9 cellular contexts compared by ENCODE assay signal in the genomic region with DNA sequence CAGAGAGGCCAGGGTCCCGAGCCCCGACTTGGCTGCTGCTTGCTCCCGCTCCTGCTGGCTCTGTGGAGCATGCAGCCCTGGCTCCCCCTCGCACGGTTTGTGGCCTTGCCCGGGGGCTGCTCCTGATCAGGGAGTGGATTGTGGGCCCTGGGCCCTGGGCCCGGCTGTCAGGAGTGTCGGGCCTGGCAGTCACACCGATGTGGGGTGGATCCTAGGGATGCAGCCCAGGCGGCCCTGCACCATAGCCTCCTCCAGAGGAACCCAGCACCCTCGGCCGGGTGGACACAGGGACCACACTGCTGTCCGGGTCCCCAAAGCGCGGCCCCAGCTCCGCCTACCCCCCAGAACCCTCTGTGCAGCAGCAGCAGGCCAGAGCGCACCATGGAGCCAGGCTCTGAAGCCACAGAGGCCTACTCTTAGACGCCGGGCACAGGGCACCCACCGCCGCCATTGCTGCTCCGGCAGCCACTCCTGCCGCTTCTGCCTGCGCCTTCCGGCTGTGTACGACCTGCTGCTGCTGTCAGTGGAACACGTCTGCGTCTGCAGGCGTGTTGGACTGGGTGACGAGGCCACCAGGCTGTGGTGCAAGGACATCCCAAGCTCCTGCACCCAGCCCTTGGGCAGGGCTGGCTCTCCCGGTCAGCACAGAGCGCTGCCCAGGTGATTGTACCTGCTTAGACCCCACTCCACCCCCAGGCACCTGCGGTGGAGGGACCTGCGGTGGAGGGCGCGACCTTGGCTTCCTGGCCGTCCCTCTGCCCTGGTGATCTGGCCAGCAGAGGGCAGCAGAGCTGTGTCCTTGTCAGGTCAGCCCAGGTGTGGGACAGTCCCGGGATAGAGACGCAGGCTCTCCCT.
DNase-seq lines count a peak whose midpoint lies in the region; ATAC-seq and TF ChIP-seq lines count a peak whose summit lies in the region.
"Had no signal": no experiment of that assay in that cellular context is flagged by ENCODE, and none has a peak within 500 bp of the region (broad histone marks: within the 10 kb centered on the region; RNA-seq: fewer than 3 reads in every experiment).

No MANE protein-coding gene starts in this region.

- DNase-seq in NCI-H82 (lab: John Stamatoyannopoulos, UW) (peak; percentile 73), NCI-H82 treated with DMSO at 0.1 percent for 48 hours (lab: John Stamatoyannopoulos, UW; ENCODE audit: unreplicated experiment) (no peak)
- peak; percentile 67 for DNase-seq in central memory CD4-positive, alpha-beta T cell
- peak; percentile 84 for DNase-seq in stimulated activated CD4-positive, alpha-beta T cell treated with anti-CD3 and anti-CD28 coated beads, Interleukin-4, amount 100 ng/mL, for 24 hours

- H3F3A ChIP-seq in Loucy (ENCODE audit: low read depth): no peaks in the 10 kb centered on the region

- H3K4me3 ChIP-seq in Loucy (ENCODE audit: low read length, poor library complexity, severe bottlenecking): no peak overlapping the region
- H3K4me3 ChIP-seq: skin epidermis had no signal

- H3K4me1 ChIP-seq in Loucy (ENCODE audit: insufficient read depth, low read length, poor library complexity, severe bottlenecking): no peaks in the 10 kb centered on the region

- peak; percentile 87 to 92 for ATAC-seq in activated CD4-positive, CD25-positive, alpha-beta regulatory T cell treated with anti-CD3 and anti-CD28 coated beads, Interleukin-2, amount 50 U/mL, for 24 hours
- ATAC-seq in GM18870 (IDR thresholded peaks at IDR 0.05; ENCODE audit: unreplicated experiment): no peak

- no peak overlapping the region for H2AFZ ChIP-seq in Loucy (ENCODE audit: low read length)

- TF ChIP-seq CTCF in Loucy (conservative IDR thresholded peaks at IDR 0.05; ENCODE audit: low read length): peak; percentile 91

- H3K79me2 ChIP-seq in Loucy (ENCODE audit: insufficient read depth, low read length): peaks cover 80% of the 10 kb centered on the region; the same call in 1 of the 2 replicates

- peaks cover 25% of the 10 kb centered on the region for H4K20me1 ChIP-seq in Loucy (ENCODE audit: insufficient read depth, low read length, poor library complexity, severe bottlenecking)

- H3K4me2 ChIP-seq in Loucy (ENCODE audit: low read depth, low read length, poor library complexity, severe bottlenecking): no peak overlapping the region

- H3K27me3 ChIP-seq in Loucy (ENCODE audit: insufficient read depth, low read length, poor library complexity, severe bottlenecking) (no peaks in the 10 kb centered on the region), layer of hippocampus (ENCODE audit: control insufficient read depth, insufficient read depth, low read length) (no peaks in the 10 kb centered on the region)

- H3K9me2 ChIP-seq in Loucy (replicated peaks; ENCODE audit: low read depth, low read length): no peaks in the 10 kb centered on the region

- peak overlapping the region; percentile 4 for H3K27ac ChIP-seq in layer of hippocampus (ENCODE audit: low read depth, low read length)

- no peak overlapping the region for H3K9ac ChIP-seq in Loucy (ENCODE audit: low read depth, low read length, poor library complexity, severe bottlenecking)

- H3K9me3 ChIP-seq in Loucy (ENCODE audit: insufficient read depth, low read depth, low read length): no peaks in the 10 kb centered on the region

- H3K36me3 ChIP-seq in Loucy (ENCODE audit: insufficient read depth, low read length): peaks cover 18% of the 10 kb centered on the region; the same call in 1 of the 2 replicates
